ENCODE assay signal across 1 cellular context in the genomic region with DNA sequence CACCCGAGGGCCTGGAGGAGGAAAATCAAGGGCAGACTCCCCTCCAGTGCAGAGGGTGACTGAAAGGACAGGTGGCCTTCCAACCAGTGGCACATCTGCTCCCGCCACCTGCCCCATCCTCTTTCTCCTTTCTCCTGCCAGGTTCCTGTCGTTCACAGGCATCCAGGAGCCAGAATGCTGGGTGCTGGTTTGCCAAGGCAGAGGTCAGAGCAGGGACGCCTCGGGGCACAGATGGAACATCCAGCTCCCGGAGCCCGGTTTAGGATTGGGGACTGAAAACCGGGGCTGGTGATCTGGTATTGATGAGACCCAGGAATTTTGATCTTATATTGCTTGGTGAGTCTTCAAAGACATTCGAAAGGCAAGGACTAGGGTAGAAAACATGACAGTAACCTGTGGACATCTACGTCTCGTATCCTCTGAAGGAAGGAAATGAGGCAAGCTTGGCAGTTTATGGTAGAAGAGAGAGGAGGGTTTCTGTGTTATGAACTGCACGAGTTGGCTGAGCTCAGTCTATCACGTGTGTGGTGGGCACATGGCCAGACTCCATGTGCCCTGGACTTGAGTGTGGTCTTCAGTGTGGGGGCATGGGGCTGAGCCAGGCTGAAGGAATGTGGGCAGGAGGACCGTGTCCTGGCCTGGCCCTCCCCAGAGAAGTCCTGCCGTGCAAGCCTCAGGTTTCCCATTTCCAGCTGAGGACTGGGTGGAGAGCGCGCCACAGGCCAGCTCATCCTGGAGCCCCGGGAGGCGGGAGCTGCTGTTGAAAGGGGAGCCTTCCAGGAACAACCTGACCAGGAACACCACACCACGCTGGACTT.
TF ChIP-seq lines count a peak whose summit lies in the region.

No MANE protein-coding gene starts in this region.

TF ChIP-seq in IMR-90, 13 proteins besides CTCF, POLR2A, EP300 and RAD21 (continued from another document):
- TF ChIP-seq CEBPB (IDR thresholded peaks at IDR 0.05; ENCODE audit: low read depth, low read length) (no peak), BHLHE40 (IDR thresholded peaks at IDR 0.05; ENCODE audit: low read depth, low read length) (no peak), CHD1 (IDR thresholded peaks at IDR 0.05; ENCODE audit: low read depth, low read length) (no peak), RFX5 (IDR thresholded peaks at IDR 0.05; ENCODE audit: low read depth, low read length) (no peak), SMC3 (IDR thresholded peaks at IDR 0.05; ENCODE audit: low read depth, low read length) (no peak), MXI1 (IDR thresholded peaks at IDR 0.05; ENCODE audit: borderline replicate concordance, low read depth, low read length) (no peak)
